ENCODE assay signal across 25 cellular contexts in the genomic region with DNA sequence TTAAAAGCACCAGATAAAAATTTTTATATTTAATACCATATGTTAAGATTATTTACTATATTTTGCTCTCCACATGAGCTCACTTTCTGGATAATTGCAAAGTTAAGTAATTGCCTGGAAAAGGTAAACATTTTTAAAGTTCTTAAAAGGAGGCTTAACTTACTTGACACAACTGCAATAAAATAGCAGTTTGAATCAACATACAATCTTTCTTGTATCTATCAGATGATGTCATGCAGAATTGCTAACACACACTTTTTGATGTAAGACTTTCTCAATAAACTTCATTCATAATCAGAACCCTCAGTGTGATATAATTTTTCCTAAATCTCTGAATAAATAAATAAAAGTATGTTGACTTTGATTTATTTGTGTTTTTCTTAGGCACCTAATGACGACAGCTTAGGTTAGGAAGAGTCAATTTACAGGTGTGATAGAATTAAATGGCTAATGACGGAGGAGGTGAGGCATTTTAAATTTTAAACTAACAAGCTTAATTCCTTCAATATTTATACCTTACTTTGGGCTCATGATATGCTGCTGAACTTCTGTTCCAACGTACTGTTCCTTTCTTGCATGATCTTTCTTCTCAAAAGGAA.
"Had no signal": no experiment of that assay in that cellular context is flagged by ENCODE, and none has a peak within 500 bp of the region (broad histone marks: within the 10 kb centered on the region; RNA-seq: fewer than 3 reads in every experiment).

No MANE protein-coding gene starts in this region.

- H3K4me3 ChIP-seq: esophagus squamous epithelium, lower lobe of right lung, ovary, smooth muscle cell had no signal

- H3K36me3 ChIP-seq: esophagus squamous epithelium, lower lobe of right lung, ovary, tibial artery had no signal

- FAIRE-seq: endometrium, frontal cortex, keratinocyte had no signal

- H3K27me3 ChIP-seq: esophagus squamous epithelium, ovary, testis, tibial artery had no signal

- ATAC-seq: effector memory CD8-positive, alpha-beta T cell; left ventricle myocardium superior; lower lobe of right lung; natural killer cell; stimulated activated memory B cell treated with anti-CD40 and anti-IgM and Interleukin-4, amounts not matched to agents 10 μg/mL and 1 μg/mL and 100 μg/mL, for 72 hours; stimulated activated naive CD8-positive, alpha-beta T cell treated with anti-CD3 and anti-CD28 coated beads, Interleukin-15, Interleukin-2, amounts not matched to agents 100 U/mL and 50 U/mL, for 24 hours had no signal

- H3K27ac ChIP-seq: esophagus squamous epithelium, lower lobe of right lung, ovary had no signal

- H3K4me2 ChIP-seq: smooth muscle cell had no signal

- H3K9me3 ChIP-seq: esophagus squamous epithelium, lower lobe of right lung, ovary, testis, tibial artery had no signal

- H3K4me1 ChIP-seq: lower lobe of right lung, testis had no signal

- DNase-seq: cortex of kidney; effector memory CD8-positive, alpha-beta T cell; erythroblast; esophagus squamous epithelium; hypothalamus; immature natural killer cell; left ventricle myocardium superior; lower lobe of right lung; natural killer cell; occipital lobe; ovary; posterior cingulate gyrus; retina; stimulated activated CD4-positive, alpha-beta T cell treated with anti-CD3 and anti-CD28 coated beads, Interleukin-12 subunit alpha, Interleukin-12 subunit beta, amount 100 ng/mL, for 4 hours; stimulated activated CD4-positive, alpha-beta T cell treated with anti-CD3 and anti-CD28 coated beads, Interleukin-1b, Interleukin-23, amount 100 ng/mL, for 48 hours; stimulated activated CD4-positive, alpha-beta T cell treated with anti-CD3 and anti-CD28 coated beads, Interleukin-4, amount 100 ng/mL, for 24 hours; stimulated activated naive CD8-positive, alpha-beta T cell treated with anti-CD3 and anti-CD28 coated beads, Interleukin-15, Interleukin-2, amounts not matched to agents 100 U/mL and 50 U/mL, for 24 hours; substantia nigra; testis; tibial artery had no signal
